ENCODE assay signal across 11 cellular contexts in the genomic region with DNA sequence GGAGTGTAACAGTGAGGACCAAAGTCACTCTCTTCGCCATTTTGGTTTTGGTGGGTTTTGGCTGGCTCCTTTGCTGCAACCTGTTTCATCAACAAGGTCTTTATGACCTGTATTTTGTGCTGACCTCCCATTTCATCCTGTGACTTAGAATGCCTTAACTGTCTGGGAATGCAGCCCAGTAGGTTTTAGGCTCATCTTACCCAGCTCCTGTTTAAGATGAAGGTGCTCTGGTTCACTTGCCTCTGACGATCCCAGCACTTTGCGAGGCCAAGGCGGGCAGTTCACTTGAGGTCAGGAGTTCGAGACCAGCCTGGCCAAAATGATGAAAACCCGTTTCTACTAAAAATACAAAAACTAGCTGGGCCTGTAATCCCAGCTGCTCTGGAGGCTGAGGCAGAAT. TPM values are rescaled to one million over a fixed set of nuclear protein-coding genes. Genes with fewer than 3 reads are reported as not detected.
A peak's percentile ranks its signal among the peaks of the same experiment; 100 is the strongest.
DNase-seq lines count a peak whose midpoint lies in the region; ATAC-seq and TF ChIP-seq lines count a peak whose summit lies in the region.
"Had no signal": no experiment of that assay in that cellular context is flagged by ENCODE, and none has a peak within 500 bp of the region (broad histone marks: within the 10 kb centered on the region; RNA-seq: fewer than 3 reads in every experiment).

No MANE protein-coding gene starts in this region.

- H3K4me1 ChIP-seq in GM23248 (ENCODE audit: insufficient read depth) (peaks cover 23% of the 10 kb centered on the region), mucosa of stomach (ENCODE audit: control insufficient read depth, insufficient read depth, low read length) (peaks cover 6% of the 10 kb centered on the region), testis (no peaks in the 10 kb centered on the region)

- peak overlapping the region; percentile 98; the same call in 1 of the 2 replicates for H3K9ac ChIP-seq in GM23248
- H3K9ac ChIP-seq in mucosa of stomach (ENCODE audit: low read length): peak overlapping the region; percentile 99

- WGBS in GM23248 (ENCODE audit: low coverage in 1 of 2, low lambda C conversion rate in 2 of 2, missing lambda C conversion rate in 2 of 2), 2 experiments: 84 to 85% methylated on average over 6 of the region's 6 CpGs
- 73 to 76% methylated on average over 4 to 6 of the region's 6 CpGs for WGBS in testis, 2 donors

- no peak overlapping the region for H2AFZ ChIP-seq in GM23248

- peak overlapping the region; percentile 91 for H3K4me3 Mint-ChIP-seq in activated naive CD8-positive, alpha-beta T cell treated with anti-CD3 and anti-CD28 coated beads for 36 hours

- in situ Hi-C loops in GM23248 (cut with MboI): no loop called here

- peaks cover 44% of the 10 kb centered on the region for H3K79me2 ChIP-seq in GM23248 (ENCODE audit: insufficient read depth)

- TF ChIP-seq CTCF in 22Rv1 (IDR thresholded peaks at IDR 0.05) (no peak), testis (IDR thresholded peaks at IDR 0.05) (no peak)

- H3K27ac ChIP-seq in 22Rv1 (peak overlapping the region; percentile 97; the same call in 1 of the 2 replicates), GM23248 (0 out of 2 replicates have a peak overlapping the region, but pooled peaks have one; percentile 97), testis (peak overlapping the region in 1 of 2 donors; percentile 100)

- H3K9me3 ChIP-seq in GM23248 (ENCODE audit: low read depth) (no peaks in the 10 kb centered on the region), mucosa of stomach (ENCODE audit: control insufficient read depth, low read length) (no peaks in the 10 kb centered on the region), testis (no peaks in the 10 kb centered on the region)
- H3K9me3 ChIP-seq: neutrophil had no signal

- peaks cover 4% of the 10 kb centered on the region; the same call in 1 of the 2 replicates for H3F3A ChIP-seq in GM23248 (ENCODE audit: insufficient read depth)

- DNase-seq in GM23248: no peak
- no peak for DNase-seq in activated naive CD8-positive, alpha-beta T cell treated with anti-CD3 and anti-CD28 coated beads for 36 hours
- DNase-seq in testis: no peak
- DNase-seq: HCEC 1CT, NCI-H2081 treated with DMSO at 0.1 percent for 48 hours had no signal

- H3K27me3 ChIP-seq in GM23248 (replicated peaks; ENCODE audit: insufficient read depth) (no peaks in the 10 kb centered on the region), mucosa of stomach (ENCODE audit: control insufficient read depth, insufficient read depth, low read length) (no peaks in the 10 kb centered on the region), testis (no peaks in the 10 kb centered on the region)
- H3K27me3 ChIP-seq: neutrophil had no signal

- H3K36me3 ChIP-seq in GM23248 (ENCODE audit: low read depth) (no peaks in the 10 kb centered on the region), mucosa of stomach (ENCODE audit: control insufficient read depth, insufficient read depth, low read length) (no peaks in the 10 kb centered on the region), testis (ENCODE audit: low read depth, missing control alignments) (no peaks in the 10 kb centered on the region)
- H3K36me3 ChIP-seq: neutrophil had no signal

- TF ChIP-seq POLR2A in testis (IDR thresholded peaks at IDR 0.05): no peak

- intact Hi-C loops in testis (cut with DNase I; ENCODE audit: low total_unique reads): no loop called here

- H3K36me3 Mint-ChIP-seq in activated naive CD8-positive, alpha-beta T cell treated with anti-CD3 and anti-CD28 coated beads for 36 hours: peaks cover 51% of the 10 kb centered on the region

- no peaks in the 10 kb centered on the region for H3K9me3 Mint-ChIP-seq in activated naive CD8-positive, alpha-beta T cell treated with anti-CD3 and anti-CD28 coated beads for 36 hours

- H3K4me3 ChIP-seq in GM23248 (peak overlapping the region; percentile 86), mucosa of stomach (ENCODE audit: low read length) (no peak overlapping the region), testis (no peak overlapping the region)

- H3K4me2 ChIP-seq in GM23248 (ENCODE audit: unreplicated experiment): no peak overlapping the region

- H3K9me2 ChIP-seq in GM23248 (ENCODE audit: insufficient read depth): no peaks in the 10 kb centered on the region

- H3K4me1 Mint-ChIP-seq in activated naive CD8-positive, alpha-beta T cell treated with anti-CD3 and anti-CD28 coated beads for 36 hours: peaks cover 14% of the 10 kb centered on the region

- peak overlapping the region; percentile 98 for H3K27ac Mint-ChIP-seq in activated naive CD8-positive, alpha-beta T cell treated with anti-CD3 and anti-CD28 coated beads for 36 hours

- ATAC-seq in GM21723 (IDR thresholded peaks at IDR 0.05; ENCODE audit: unreplicated experiment) (no peak), esophagus mucosa (no peak), HG02852 (IDR thresholded peaks at IDR 0.05; ENCODE audit: unreplicated experiment) (no peak)

- no peaks in the 10 kb centered on the region for H4K20me1 ChIP-seq in GM23248 (ENCODE audit: insufficient read depth)

- peaks cover 6% of the 10 kb centered on the region for H3K27me3 Mint-ChIP-seq in activated naive CD8-positive, alpha-beta T cell treated with anti-CD3 and anti-CD28 coated beads for 36 hours

RNA-seq across cellular contexts. Expression of gene CKS2, which starts 1.8 kb away (rescaled TPM):
- 44.0 and 94.6 TPM in 2 replicates for total RNA-seq in GM23248 (2014; rRNA removed; shearing (Covaris generic))
- polyA plus RNA-seq in GM23248 (2016; fragmentation: Nextera tagmentation; extraction: Ambion mirVana) (146 and 152 TPM in 2 replicates), testis (ENCODE audit: insufficient read depth, low read depth, low replicate concordance) (415 TPM)
- total RNA-seq in activated naive CD8-positive, alpha-beta T cell treated with anti-CD3 and anti-CD28 coated beads for 36 hours: 100 to 1,000 TPM; 333 to 343 TPM
- total RNA-seq in esophagus mucosa (46.5 TPM), testis (100 to 1,000 TPM; 200 to 222 TPM)

RNA-seq across cellular contexts. Expression of gene SECISBP2, which starts 9.1 kb away (rescaled TPM):
- total RNA-seq in GM23248 (2014; rRNA removed; shearing (Covaris generic)): 12.2 and 19.0 TPM in 2 replicates
- polyA plus RNA-seq in GM23248 (2016; fragmentation: Nextera tagmentation; extraction: Ambion mirVana) (11.9 and 13.0 TPM in 2 replicates), testis (ENCODE audit: insufficient read depth, low read depth, low replicate concordance) (145 TPM)
- 10 to 100 TPM; 27.3 to 34.7 TPM for total RNA-seq in activated naive CD8-positive, alpha-beta T cell treated with anti-CD3 and anti-CD28 coated beads for 36 hours
- total RNA-seq in esophagus mucosa (19.2 TPM), testis (100 to 1,000 TPM; 127 to 176 TPM)
